ENCODE assay signal across 1 cellular context in genomic region chr15:76843269-76843668, GRCh38.
TF ChIP-seq lines count a peak whose summit lies in the region.

No MANE protein-coding gene starts in this region.

TF ChIP-seq in GM12878, 131 proteins besides CTCF, POLR2A, EP300 and RAD21 (continued from another document):
- TF ChIP-seq KLF5 (IDR thresholded peaks at IDR 0.05; ENCODE audit: partially characterized antibody) (no peak), MYC (IDR thresholded peaks at IDR 0.05; ENCODE audit: insufficient read depth, insufficient read length, insufficient replicate concordance, low read length, severe bottlenecking) (no peak), ZNF207 (IDR thresholded peaks at IDR 0.05; ENCODE audit: borderline replicate concordance) (no peak), ASH2L (IDR thresholded peaks at IDR 0.05; ENCODE audit: borderline replicate concordance, low read depth) (no peak), REST (IDR thresholded peaks at IDR 0.05; ENCODE audit: low read depth, low read length) (no peak), POU2F2 (IDR thresholded peaks at IDR 0.05; ENCODE audit: borderline replicate concordance, low read depth, low read length) (no peak), ATF3 (IDR thresholded peaks at IDR 0.05; ENCODE audit: borderline replicate concordance, extremely low read depth, low read depth, low read length) (no peak), MEF2A (IDR thresholded peaks at IDR 0.05; ENCODE audit: insufficient read depth, low read depth, low read length) (no peak), TBL1XR1 (IDR thresholded peaks at IDR 0.05; ENCODE audit: low read depth, low read length) (no peak)
